Comparison of ENCODE assay signal across 8 cellular contexts in genomic region chr3:119293761-119294401, GRCh38. TPM values are rescaled to one million over a fixed set of nuclear protein-coding genes. Genes with fewer than 3 reads are reported as not detected.
DNase-seq lines count a peak whose midpoint lies in the region; ATAC-seq and TF ChIP-seq lines count a peak whose summit lies in the region.

ARHGAP31 (plus strand) TSS chr3:119294383; CDS start chr3:119294905, 522 bp downstream.

- TF ChIP-seq CTCF in BJ (IDR thresholded peaks at IDR 0.05; ENCODE audit: insufficient read depth, low read depth, low read length) (no peak), foreskin fibroblast (IDR thresholded peaks at IDR 0.05; ENCODE audit: low read depth, low read length) (no peak), subcutaneous adipose tissue (IDR thresholded peaks at IDR 0.05; ENCODE audit: low read depth) (no peak)

- H2BK5ac ChIP-seq in neuronal stem cell (ENCODE audit: low read length): peak within 1 kb of the TSS; percentile 46

- peak within 1 kb of the TSS; percentile 95 for H2AFZ ChIP-seq in neuronal stem cell (ENCODE audit: low read length)

- H2BK15ac ChIP-seq in neuronal stem cell (ENCODE audit: low read length): peak within 1 kb of the TSS; percentile 56

- H3K79me1 ChIP-seq in neuronal stem cell (ENCODE audit: low read depth, low read length): no peaks in the 10 kb centered on the region

- H2BK12ac ChIP-seq in neuronal stem cell (ENCODE audit: low read length): peak within 1 kb of the TSS; percentile 43

- no peak within 1 kb of the TSS for H2AK5ac ChIP-seq in neuronal stem cell (ENCODE audit: low read depth, low read length)

- no peak for DNase-seq in BJ (ENCODE audit: low read depth)
- DNase-seq in RPMI8226: peak; percentile 53
- peak; percentile 77 for DNase-seq in activated effector memory CD4-positive, alpha-beta T cell treated with Interleukin-2 at 50 U/mL for 16 hours
- DNase-seq in foreskin fibroblast: peak; percentile 64 to 74
- peak; percentile 39 for DNase-seq in neuronal stem cell (ENCODE audit: low spot score)

- no peak within 1 kb of the TSS for H3K14ac ChIP-seq in neuronal stem cell (ENCODE audit: low read length)

- H3K23ac ChIP-seq in neuronal stem cell (ENCODE audit: low read depth, low read length, poor library complexity): peak within 1 kb of the TSS; percentile 56

- peaks cover 4 to 11% of the 10 kb centered on the region in 2 donors for H3K4me1 ChIP-seq in neuronal stem cell (ENCODE audit: control insufficient read depth in 2 of 2, insufficient read depth in 1 of 2, low read depth in 1 of 2, low read length in 2 of 2)

- no peak within 1 kb of the TSS for H4K91ac ChIP-seq in neuronal stem cell (ENCODE audit: low read depth, low read length, poor library complexity)

- POLR2A ChIA-PET in BJ (lab: Charles Lee): no interaction called here

- CTCF ChIA-PET in BJ (lab: Yijun Ruan, JAX): interaction anchor here (0.6 to 5.9 kb wide), 4 partner anchors 20 to 148 kb away, joined by 3 to 20 read pairs (median 4); partner anchors contain the start of gene TEX55

- peak; percentile 48 for ATAC-seq in GM19023 (IDR thresholded peaks at IDR 0.05; ENCODE audit: unreplicated experiment)
- peak; percentile 48 for ATAC-seq in HG03159 (IDR thresholded peaks at IDR 0.05; ENCODE audit: unreplicated experiment)

- peak within 1 kb of the TSS; percentile 92 for H3K18ac ChIP-seq in neuronal stem cell (ENCODE audit: low read length)

- H3K9ac ChIP-seq in neuronal stem cell (ENCODE audit: low read depth, low read length, poor library complexity): peak within 1 kb of the TSS; percentile 77

- H4K8ac ChIP-seq in neuronal stem cell (ENCODE audit: low read depth, low read length): no peak within 1 kb of the TSS

- H3K4me2 ChIP-seq in neuronal stem cell (ENCODE audit: insufficient read depth, low read length, poor library complexity, severe bottlenecking): peak within 1 kb of the TSS; percentile 96

- peak within 1 kb of the TSS; percentile 64 for H3K4me3 ChIP-seq in BJ (ENCODE audit: low read depth, low read length)
- peak within 1 kb of the TSS; percentile 67 to 81 for H3K4me3 ChIP-seq in foreskin fibroblast (ENCODE audit: low read depth in 1 of 2, low read length in 2 of 2)
- H3K4me3 ChIP-seq in neuronal stem cell (ENCODE audit: low read length in 2 of 2): peak within 1 kb of the TSS; percentile 57 to 78

- H3K27ac ChIP-seq in neuronal stem cell (replicated peaks; ENCODE audit: low read length): no peak within 1 kb of the TSS

- WGBS in neuronal stem cell (ENCODE audit: extremely low coverage in 2 of 2, insufficient read length in 2 of 2, insufficient replicate concordance in 1 of 2), 2 donors: no CpG with 5 or more reads among the region's 33 CpGs

- H3K36me3 ChIP-seq in BJ (ENCODE audit: control insufficient read depth, insufficient read depth, low read length): no peaks in the 10 kb centered on the region
- H3K36me3 ChIP-seq in neuronal stem cell (replicated peaks in 1 of 2; ENCODE audit: control insufficient read depth in 2 of 2, insufficient read depth in 2 of 2, low read length in 2 of 2): no peaks in the 10 kb centered on the region

- H3K27me3 ChIP-seq in BJ (ENCODE audit: control insufficient read depth, insufficient read depth, low read length): no peaks in the 10 kb centered on the region
- peaks cover 0 to 28% (median 14%) of the 10 kb centered on the region in 3 experiments for H3K27me3 ChIP-seq in neuronal stem cell (ENCODE audit: control insufficient read depth in 3 of 3, insufficient read depth in 3 of 3, low read depth in 1 of 3, low read length in 3 of 3)

- H3K9me3 ChIP-seq in neuronal stem cell (replicated peaks in 1 of 2; ENCODE audit: control insufficient read depth in 2 of 2, insufficient read depth in 1 of 2, low read depth in 1 of 2, low read length in 2 of 2): no peaks in the 10 kb centered on the region

- H2BK120ac ChIP-seq in neuronal stem cell (ENCODE audit: low read depth, low read length): no peak within 1 kb of the TSS

- no peak within 1 kb of the TSS for H3K4ac ChIP-seq in neuronal stem cell (ENCODE audit: low read length)

RNA-seq across cellular contexts. Expression of gene ARHGAP31, which starts in this region (rescaled TPM):
- polyA plus RNA-seq in BJ (2011; rRNA removed): 18.9 and 19.4 TPM in 2 replicates
- polyA minus RNA-seq in BJ (2011; rRNA and poly(A)+ RNA removed): 22.3 and 28.4 TPM in 2 replicates
- polyA plus RNA-seq in neuronal stem cell (2013, experiment 1 of 2): 0.50 TPM
- 0.43 TPM for polyA plus RNA-seq in neuronal stem cell (2013, experiment 2 of 2)
- total RNA-seq in subcutaneous adipose tissue: 10 to 100 TPM; 20.3 to 38.8 (median 28.8) TPM
